Comparison of ENCODE assay signal across 27 cellular contexts in the genomic region with DNA sequence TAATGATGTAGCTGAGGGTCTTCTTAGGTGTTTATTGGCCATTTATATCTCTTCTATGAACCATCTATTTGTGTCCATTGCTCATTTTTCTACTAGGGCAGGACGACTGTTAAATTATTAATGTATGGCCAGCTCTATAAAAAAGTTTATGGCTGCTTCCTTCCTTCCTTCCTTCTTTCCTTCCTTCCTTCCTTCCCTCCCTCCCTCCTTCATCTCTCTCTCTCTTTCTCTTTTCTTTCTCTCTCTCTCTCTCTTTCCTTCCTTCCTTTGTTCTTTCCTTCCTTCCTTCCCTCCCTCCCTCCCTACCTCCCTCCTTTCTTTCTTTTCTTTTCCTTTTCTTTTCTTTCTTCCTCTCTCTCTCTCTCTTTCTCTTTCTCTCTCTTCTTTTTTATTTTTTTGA. TPM values are rescaled to one million over a fixed set of nuclear protein-coding genes. Genes with fewer than 3 reads are reported as not detected.
"Had no signal": no experiment of that assay in that cellular context is flagged by ENCODE, and none has a peak within 500 bp of the region (broad histone marks: within the 10 kb centered on the region; RNA-seq: fewer than 3 reads in every experiment).

No MANE protein-coding gene starts in this region.

- H3K27ac Mint-ChIP-seq: activated CD4-positive, alpha-beta memory T cell treated with anti-CD3 and anti-CD28 coated beads, Interleukin-2, amount 10 ng/mL, durations not matched to agents 7 days and 5 days; activated naive CD4-positive, alpha-beta T cell treated with anti-CD3 and anti-CD28 coated beads for 36 hours; activated naive CD8-positive, alpha-beta T cell; activated T-helper 17 cell treated with anti-CD3 and anti-CD28 coated beads, Interleukin-2, amount 50 U/mL, for 72 hours; T-cell had no signal

- H2AFZ ChIP-seq: PC-9 had no signal

- H3K36me3 Mint-ChIP-seq: T-cell had no signal

- H3K4me3 ChIP-seq: cardiac muscle cell, MG63, PC-9, SK-N-MC had no signal

- H3K4me3 Mint-ChIP-seq: activated CD4-positive, alpha-beta memory T cell treated with anti-CD3 and anti-CD28 coated beads, Interleukin-2, amount 10 ng/mL, durations not matched to agents 7 days and 5 days; activated naive CD4-positive, alpha-beta T cell treated with anti-CD3 and anti-CD28 coated beads for 36 hours; activated naive CD8-positive, alpha-beta T cell; activated T-helper 17 cell treated with anti-CD3 and anti-CD28 coated beads, Interleukin-2, amount 50 U/mL, for 72 hours; T-cell had no signal

- H3K27ac ChIP-seq: brain microvascular endothelial cell, cardiac muscle cell, PC-9, SK-N-MC, VCaP had no signal

- DNase-seq: activated CD4-positive, alpha-beta memory T cell treated with anti-CD3 and anti-CD28 coated beads, Interleukin-2, amount 10 ng/mL, durations not matched to agents 7 days and 5 days; activated CD4-positive, alpha-beta T cell treated with anti-CD3 and anti-CD28 coated beads, Interleukin-2, amount 50 U/mL, for 1 hour; activated CD4-positive, CD25-positive, alpha-beta regulatory T cell; activated gamma-delta T cell; activated naive CD4-positive, alpha-beta T cell treated with anti-CD3 and anti-CD28 coated beads for 36 hours; activated T-cell treated with anti-CD3 and anti-CD28 coated beads for 4 hours; activated T-cell treated with anti-CD3 and anti-CD28 coated beads, Interleukin-2, amount 50 U/mL, for 48 hours; brain microvascular endothelial cell; MG63; NCI-H1092 treated with DMSO at 0.1 percent for 48 hours; NCI-H1417 treated with DMSO at 0.1 percent for 48 hours; NCI-H1694 treated with DMSO at 0.1 percent for 48 hours; NCI-H2029 treated with DMSO at 0.1 percent for 48 hours; NCI-H510A treated with DMSO at 0.1 percent for 48 hours; NCI-H69; NK-92 treated with Interleukin-12 subunit alpha and Interleukin-12 subunit beta, amount 100 ng/mL, for 24 hours; PC-9; T-helper 2 cell had no signal

- H3K9me3 ChIP-seq: MG63 had no signal

- H3K4me2 ChIP-seq: PC-9 had no signal

- H3K9me3 Mint-ChIP-seq: activated CD4-positive, alpha-beta memory T cell treated with anti-CD3 and anti-CD28 coated beads, Interleukin-2, amount 10 ng/mL, durations not matched to agents 7 days and 5 days; activated naive CD4-positive, alpha-beta T cell treated with anti-CD3 and anti-CD28 coated beads for 36 hours; activated T-helper 17 cell treated with anti-CD3 and anti-CD28 coated beads, Interleukin-2, amount 50 U/mL, for 72 hours; T-cell had no signal

- ATAC-seq: activated T-helper 17 cell treated with anti-CD3 and anti-CD28 coated beads, Interleukin-2, amount 50 U/mL, for 72 hours; Right ventricle myocardium inferior; T-cell had no signal

- H3K36me3 ChIP-seq: brain microvascular endothelial cell, cardiac muscle cell, MG63 had no signal

- H3K27me3 ChIP-seq: cardiac muscle cell, MG63 had no signal

RNA-seq across cellular contexts. Expression of gene RNF222, which starts 20.8 kb away (rescaled TPM):
- total RNA-seq: activated CD8-positive, alpha-beta memory T cell treated with anti-CD3 and anti-CD28 coated beads for 36 hours; cardiac muscle cell; Right ventricle myocardium inferior; RPMI7951 had no signal
